ENCODE assay signal across 10 cellular contexts in the genomic region with DNA sequence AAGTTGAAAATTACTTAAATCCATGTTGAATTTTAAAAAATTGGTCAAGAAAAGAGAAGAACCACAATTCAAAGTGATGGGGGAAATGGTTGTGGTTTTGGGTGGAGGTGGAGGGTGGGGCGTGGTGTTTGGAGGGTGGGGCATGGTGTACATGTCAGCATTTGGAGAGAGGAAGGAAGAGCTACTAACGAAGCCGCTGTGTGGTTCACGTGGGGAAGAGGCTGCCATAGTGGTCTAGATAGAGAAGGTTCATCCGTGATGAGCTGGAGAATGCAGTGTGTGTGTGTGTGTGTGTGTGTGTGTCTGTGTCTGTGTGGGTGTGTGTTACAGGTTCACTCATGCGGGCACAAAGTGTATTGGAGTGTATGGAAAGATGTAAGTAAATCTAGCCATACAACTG. TPM values are rescaled to one million over a fixed set of nuclear protein-coding genes. Genes with fewer than 3 reads are reported as not detected.
DNase-seq lines count a peak whose midpoint lies in the region; ATAC-seq and TF ChIP-seq lines count a peak whose summit lies in the region.
"Had no signal": no experiment of that assay in that cellular context is flagged by ENCODE, and none has a peak within 500 bp of the region (broad histone marks: within the 10 kb centered on the region; RNA-seq: fewer than 3 reads in every experiment).

No MANE protein-coding gene starts in this region.

- H3K36me3 ChIP-seq in lung (ENCODE audit: control insufficient read depth in 2 of 2, insufficient read depth in 2 of 2, low read length in 2 of 2) (no peaks in the 10 kb centered on the region), upper lobe of left lung (no peaks in the 10 kb centered on the region), suprapubic skin (no peaks in the 10 kb centered on the region)

- no peak overlapping the region for H3K4me3 ChIP-seq in lung
- no peak overlapping the region for H3K4me3 ChIP-seq in upper lobe of left lung
- no peak overlapping the region for H3K4me3 ChIP-seq in suprapubic skin

- no peaks in the 10 kb centered on the region for H3K27me3 ChIP-seq in lung (ENCODE audit: control insufficient read depth, insufficient read depth)
- H3K27me3 ChIP-seq in upper lobe of left lung: no peaks in the 10 kb centered on the region
- no peaks in the 10 kb centered on the region for H3K27me3 ChIP-seq in suprapubic skin

- no peaks in the 10 kb centered on the region for H3K4me1 ChIP-seq in lung (ENCODE audit: control insufficient read depth in 2 of 2, insufficient read depth in 2 of 2, low read length in 2 of 2)
- peaks cover 0 to 9% (median 0%) of the 10 kb centered on the region in 4 donors for H3K4me1 ChIP-seq in upper lobe of left lung
- no peaks in the 10 kb centered on the region for H3K4me1 ChIP-seq in suprapubic skin

- peak; percentile 75 for ATAC-seq in lung (ENCODE audit: insufficient read depth, low FRiP score)
- ATAC-seq in upper lobe of left lung (ENCODE audit: low FRiP score in 2 of 2): peak; percentile 90

- DNase-seq in NK-92 treated with Interleukin-12 subunit alpha and Interleukin-12 subunit beta, amount 100 ng/mL, for 24 hours (lab: John Stamatoyannopoulos, UW): peak; percentile 58
- DNase-seq in NK-92 (lab: John Stamatoyannopoulos, UW; ENCODE audit: unreplicated experiment) (no peak), lung (ENCODE audit: low spot score) (peak; percentile 51), upper lobe of left lung (peak in 1 of 2 donors; percentile 75), kidney tubule cell (ENCODE audit: low spot score) (no peak), NCI-H1092 treated with DMSO at 0.1 percent for 48 hours (lab: John Stamatoyannopoulos, UW) (no peak), suprapubic skin (ENCODE audit: low spot score in 2 of 2) (no peak)
- peak; percentile 78 for DNase-seq in activated CD8-positive, alpha-beta memory T cell treated with anti-CD3 and anti-CD28 coated beads for 24 hours
- DNase-seq: NCI-H526 treated with DMSO at 0.1 percent for 48 hours had no signal

- no peak for TF ChIP-seq CTCF in lung (IDR thresholded peaks at IDR 0.05; ENCODE audit: control extremely low read depth, extremely low read depth)
- no peak for TF ChIP-seq CTCF in upper lobe of left lung (IDR thresholded peaks at IDR 0.05)
- TF ChIP-seq CTCF in suprapubic skin (IDR thresholded peaks at IDR 0.05): no peak

- H3K27ac ChIP-seq in lung (ENCODE audit: low read depth in 1 of 2, low read length in 1 of 2) (peak overlapping the region in 1 of 2 donors; percentile 77), upper lobe of left lung (peak overlapping the region; percentile 49 to 74 (median 70)), suprapubic skin (no peak overlapping the region)
- H3K27ac ChIP-seq: 22Rv1 had no signal

- TF ChIP-seq POLR2A in upper lobe of left lung (IDR thresholded peaks at IDR 0.05) (no peak), suprapubic skin (IDR thresholded peaks at IDR 0.05) (no peak)

- WGBS in lung, 2 donors: 35 to 59% methylated on average over 6 of the region's 6 CpGs
- WGBS in upper lobe of left lung, 2 donors: 41 to 53% methylated on average over 6 of the region's 6 CpGs
- 56% methylated on average over 6 of the region's 6 CpGs for WGBS in suprapubic skin

- TF ChIP-seq EP300 in upper lobe of left lung (IDR thresholded peaks at IDR 0.05) (no peak), suprapubic skin (IDR thresholded peaks at IDR 0.05) (no peak)

- H3K9me3 ChIP-seq in lung (ENCODE audit: control insufficient read depth in 2 of 2, insufficient read depth in 1 of 2, low read length in 1 of 2) (no peaks in the 10 kb centered on the region), upper lobe of left lung (no peaks in the 10 kb centered on the region), suprapubic skin (no peaks in the 10 kb centered on the region)

RNA-seq across cellular contexts. Expression of a gene that starts 6.1 kb away (rescaled TPM):
- total RNA-seq in lung: 100 to 1,000 TPM; 124 to 181 TPM
- polyA plus RNA-seq in lung: 10 to 100 TPM; 24.5 to 48.8 TPM
- 100 to 1,000 TPM in 5 of 6 donors, 10 to 100 TPM in 1; 76.5 to 214 (median 133) TPM for total RNA-seq in upper lobe of left lung
- total RNA-seq in suprapubic skin: 10 to 100 TPM; 54.8 to 92.9 (median 64.7) TPM

Comparison
In these comparisons a context has a peak if more than half of its experiments do, and no peak if none do; other contexts are left out.
1. DNase-seq: peak in NK-92 treated with Interleukin-12 subunit alpha and Interleukin-12 subunit beta, amount 100 ng/mL, for 24 hours (single experiment), activated CD8-positive, alpha-beta memory T cell treated with anti-CD3 and anti-CD28 coated beads for 24 hours (single experiment) and lung (single experiment); none in NK-92 (single experiment), kidney tubule cell (single experiment), NCI-H1092 treated with DMSO at 0.1 percent for 48 hours (single experiment) and suprapubic skin (0 of 2).